8 cellular contexts compared by ENCODE assay signal in the genomic region with DNA sequence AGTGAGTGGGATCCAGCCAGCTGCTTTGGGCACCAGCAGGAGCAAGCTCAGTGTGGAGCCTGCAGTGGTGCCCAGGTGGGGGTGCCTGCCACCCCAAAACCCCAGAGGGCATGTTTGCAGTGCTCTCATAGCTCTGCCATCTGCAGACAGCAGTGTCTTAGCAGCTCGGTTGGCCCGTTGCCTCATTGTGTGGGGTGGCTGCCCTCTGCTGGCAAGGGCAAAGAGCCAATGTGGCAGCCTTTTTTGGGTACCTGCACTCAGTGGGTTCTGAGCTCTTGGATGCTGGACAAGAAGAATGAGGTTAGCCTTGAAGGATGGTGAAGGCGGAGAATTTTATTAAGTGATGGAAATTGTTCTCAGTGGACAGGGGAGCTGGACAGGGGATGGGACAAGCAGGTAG. TPM values are rescaled to one million over a fixed set of nuclear protein-coding genes. Genes with fewer than 3 reads are reported as not detected.
DNase-seq lines count a peak whose midpoint lies in the region; ATAC-seq, FAIRE-seq and TF ChIP-seq lines count a peak whose summit lies in the region.

No MANE protein-coding gene starts in this region.

- POLR2A ChIA-PET in naive thymus-derived CD4-positive, alpha-beta T cell (lab: Charles Lee) = interaction anchor here (0.8 to 4.1 kb wide), 12 partner anchors 49 to 347 kb away, joined by 3 to 72 read pairs (median 6); a partner anchor contains a TSS

- DNase-seq in DMS 273 treated with DMSO at 0.1 percent for 48 hours (lab: John Stamatoyannopoulos, UW) (peak; percentile 40), H54 (ENCODE audit: insufficient read length, low spot score) (no peak), NCI-H2171 (lab: John Stamatoyannopoulos, UW) (peak; percentile 88), ecto neural progenitor cell (ENCODE audit: low spot score) (peak; percentile 83), testis (peak; percentile 60)
- DNase-seq in activated CD4-positive, alpha-beta T cell treated with anti-CD3 and anti-CD28 coated beads for 48 hours = peak; percentile 85
- peak; percentile 62 to 87 (median 80) for DNase-seq in naive thymus-derived CD4-positive, alpha-beta T cell

- no peak overlapping the region for H3K4me3 ChIP-seq in naive thymus-derived CD4-positive, alpha-beta T cell (ENCODE audit: low read length)
- no peak overlapping the region for H3K4me3 ChIP-seq in testis

- peak overlapping the region in 7 of 9 donors; percentile 6 to 82 (median 67) for H3K27ac Mint-ChIP-seq in naive thymus-derived CD4-positive, alpha-beta T cell

- H3K27me3 ChIP-seq in naive thymus-derived CD4-positive, alpha-beta T cell (ENCODE audit: control insufficient read depth in 2 of 2, insufficient read depth in 2 of 2, low read length in 2 of 2) = no peaks in the 10 kb centered on the region
- H3K27me3 ChIP-seq in testis = no peaks in the 10 kb centered on the region

- no peaks in the 10 kb centered on the region for H3K9me3 Mint-ChIP-seq in naive thymus-derived CD4-positive, alpha-beta T cell

- H3K36me3 ChIP-seq in naive thymus-derived CD4-positive, alpha-beta T cell (ENCODE audit: control insufficient read depth in 2 of 3, insufficient read depth in 3 of 3, low read length in 3 of 3) = no peaks in the 10 kb centered on the region
- no peaks in the 10 kb centered on the region for H3K36me3 ChIP-seq in testis (ENCODE audit: low read depth, missing control alignments)

- H3K27me3 Mint-ChIP-seq in naive thymus-derived CD4-positive, alpha-beta T cell = peaks cover 18 to 28% (median 20%) of the 10 kb centered on the region in 5 donors

- WGBS in testis, 2 donors = 62 to 83% methylated on average over 3 of the region's 3 CpGs

- H3K36me3 Mint-ChIP-seq in naive thymus-derived CD4-positive, alpha-beta T cell = no peaks in the 10 kb centered on the region

- FAIRE-seq in H54 (lab: Jason Lieb, UNC) = peak; percentile 76

- no peaks in the 10 kb centered on the region for H3K4me1 ChIP-seq in naive thymus-derived CD4-positive, alpha-beta T cell (ENCODE audit: control insufficient read depth in 2 of 2, insufficient read depth in 2 of 2, low read length in 2 of 2)
- H3K4me1 ChIP-seq in testis = no peaks in the 10 kb centered on the region

- no peaks in the 10 kb centered on the region for H3K9me3 ChIP-seq in naive thymus-derived CD4-positive, alpha-beta T cell (ENCODE audit: control insufficient read depth in 2 of 3, low read length in 3 of 3)
- no peaks in the 10 kb centered on the region for H3K9me3 ChIP-seq in testis

- TF ChIP-seq CTCF in testis (IDR thresholded peaks at IDR 0.05) = no peak

- TF ChIP-seq POLR2A in H54 (IDR thresholded peaks at IDR 0.05; ENCODE audit: low read depth, low read length) = no peak
- TF ChIP-seq POLR2A in testis (IDR thresholded peaks at IDR 0.05) = no peak

- intact Hi-C loops in naive thymus-derived CD4-positive, alpha-beta T cell (cut with micrococcal nuclease) = loop anchor here (1.0 to 2.0 kb wide), 7 partner anchors 37 to 469 kb away; a partner anchor contains a TSS
- intact Hi-C loops in testis (cut with DNase I; ENCODE audit: low total_unique reads) = no loop called here

- peaks cover 2 to 10% (median 9%) of the 10 kb centered on the region in 7 donors for H3K4me1 Mint-ChIP-seq in naive thymus-derived CD4-positive, alpha-beta T cell

- peak; percentile 92 for ATAC-seq in naive thymus-derived CD4-positive, alpha-beta T cell
- no peak for ATAC-seq in GM18870 (IDR thresholded peaks at IDR 0.05; ENCODE audit: unreplicated experiment)

- no peak overlapping the region for H3K27ac ChIP-seq in naive thymus-derived CD4-positive, alpha-beta T cell (ENCODE audit: low read depth, low read length)
- no peak overlapping the region for H3K27ac ChIP-seq in testis

- CTCF ChIA-PET in naive thymus-derived CD4-positive, alpha-beta T cell (lab: Charles Lee) = interaction anchor here (0.6 to 11.0 kb wide), 62 partner anchors 10 to 492 kb away, joined by 3 to 564 read pairs (median 6); a partner anchor contains a TSS

- no peak overlapping the region for H3K4me3 Mint-ChIP-seq in naive thymus-derived CD4-positive, alpha-beta T cell

RNA-seq across cellular contexts. Expression of a gene that starts 52.3 kb away (rescaled TPM):
- under 1 TPM in 1 of 5 experiments, not detected in 4; 0.11 TPM for total RNA-seq in naive thymus-derived CD4-positive, alpha-beta T cell
- polyA plus RNA-seq in naive thymus-derived CD4-positive, alpha-beta T cell = not detected
- total RNA-seq in testis = under 1 TPM in 1 of 2 donors, not detected in 1; 0.31 TPM
- 0.09 TPM for polyA plus RNA-seq in testis (ENCODE audit: insufficient read depth, low read depth, low replicate concordance)

RNA-seq across cellular contexts. Expression of a gene that starts 54.1 kb away (rescaled TPM):
- total RNA-seq in naive thymus-derived CD4-positive, alpha-beta T cell = not detected
- polyA plus RNA-seq in naive thymus-derived CD4-positive, alpha-beta T cell = not detected
- total RNA-seq in testis = under 1 TPM; 0.31 to 0.39 TPM
- not detected for polyA plus RNA-seq in testis (ENCODE audit: insufficient read depth, low read depth, low replicate concordance)
